9 cellular contexts compared by ENCODE assay signal in the genomic region with DNA sequence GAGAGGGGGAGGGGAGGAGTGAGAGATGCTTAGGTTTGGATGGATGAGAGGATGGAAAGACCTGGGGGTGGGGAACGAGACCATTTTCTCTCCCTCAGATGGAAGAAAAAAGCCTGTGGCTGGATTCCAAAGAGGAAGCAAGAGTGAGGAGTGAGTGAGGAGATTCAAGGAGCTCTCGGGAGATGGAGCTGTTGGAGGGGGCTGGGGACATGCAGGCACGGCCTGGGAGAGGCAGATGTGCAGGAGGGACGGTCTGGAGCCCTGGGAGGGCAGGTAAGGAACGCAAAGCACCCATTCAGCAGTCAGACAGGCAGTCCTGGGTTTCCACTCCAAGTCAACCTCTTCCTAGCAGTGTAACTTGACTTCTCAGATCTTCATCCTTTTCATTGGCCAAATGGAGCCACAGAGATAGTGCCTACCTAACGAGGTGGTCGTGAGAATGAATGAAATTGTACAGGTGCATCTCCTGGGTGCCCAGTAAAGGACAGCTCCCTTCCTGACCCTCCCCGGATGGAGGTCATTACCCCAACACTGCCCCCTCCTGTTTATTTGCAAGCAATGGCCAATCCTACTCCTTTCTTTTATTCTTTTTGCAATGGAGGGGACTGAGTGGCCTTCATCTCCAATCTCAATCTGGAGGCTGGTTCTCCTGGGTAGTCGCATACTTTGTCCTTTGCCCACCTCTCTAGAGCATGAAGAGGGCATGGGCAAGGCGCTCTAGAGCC. TPM values are rescaled to one million over a fixed set of nuclear protein-coding genes. Genes with fewer than 3 reads are reported as not detected.
DNase-seq lines count a peak whose midpoint lies in the region; ATAC-seq, FAIRE-seq and TF ChIP-seq lines count a peak whose summit lies in the region.
"Had no signal": no experiment of that assay in that cellular context is flagged by ENCODE, and none has a peak within 500 bp of the region (broad histone marks: within the 10 kb centered on the region; RNA-seq: fewer than 3 reads in every experiment).

No MANE protein-coding gene starts in this region.

- H3K36me3 ChIP-seq in astrocyte (ENCODE audit: insufficient read depth, low read length), result no peaks in the 10 kb centered on the region
- H3K36me3 ChIP-seq: colonic mucosa, tibial nerve had no signal

- H3K27me3 Mint-ChIP-seq in astrocyte (ENCODE audit: low read depth, unreplicated experiment) (peaks cover 21% of the 10 kb centered on the region), natural killer cell (ENCODE audit: low read depth in 2 of 2) (peaks cover 0 to 3% of the 10 kb centered on the region in 2 donors)

- H3K27ac Mint-ChIP-seq in astrocyte (ENCODE audit: unreplicated experiment), result peak overlapping the region; percentile 29
- H3K27ac Mint-ChIP-seq in natural killer cell, result no peak overlapping the region

- H3K4me1 ChIP-seq in astrocyte (ENCODE audit: insufficient read depth, low read length), result peaks cover 4% of the 10 kb centered on the region
- H3K4me1 ChIP-seq: colonic mucosa had no signal

- no peak overlapping the region for H2AFZ ChIP-seq in astrocyte (ENCODE audit: low read depth, low read length)

- H3K79me2 ChIP-seq in astrocyte (ENCODE audit: insufficient read depth, low read length), result no peaks in the 10 kb centered on the region

- ATAC-seq in HG02885 (IDR thresholded peaks at IDR 0.05; ENCODE audit: poor library complexity, unreplicated experiment), result peak; percentile 47
- ATAC-seq in natural killer cell, result peak in 2 of 3 donors; percentile 53 to 56
- ATAC-seq in GM18502 (IDR thresholded peaks at IDR 0.05; ENCODE audit: poor library complexity, unreplicated experiment), result no peak
- no peak for ATAC-seq in activated CD4-positive, CD25-positive, alpha-beta regulatory T cell treated with anti-CD3 and anti-CD28 coated beads, Interleukin-2, amount 50 U/mL, for 24 hours
- no peak for ATAC-seq in GM18867 (IDR thresholded peaks at IDR 0.05; ENCODE audit: unreplicated experiment)

- intact Hi-C loops in natural killer cell (cut with micrococcal nuclease), result no loop called here

- H3K4me3 ChIP-seq in astrocyte (ENCODE audit: insufficient read depth, low read depth, low read length), result no peak overlapping the region
- H3K4me3 ChIP-seq: colonic mucosa, tibial nerve had no signal

- no peaks in the 10 kb centered on the region for H4K20me1 ChIP-seq in astrocyte (ENCODE audit: insufficient read depth, low read length)

- H3K9me3 ChIP-seq in astrocyte (ENCODE audit: insufficient read depth, low read depth, low read length), result no peaks in the 10 kb centered on the region
- H3K9me3 ChIP-seq: colonic mucosa, tibial nerve had no signal

- FAIRE-seq in astrocyte (lab: Jason Lieb, UNC), result no peak

- H3K36me3 Mint-ChIP-seq in astrocyte (ENCODE audit: low read depth, unreplicated experiment) (no peaks in the 10 kb centered on the region), natural killer cell (no peaks in the 10 kb centered on the region)

- H3K27me3 ChIP-seq in astrocyte (ENCODE audit: insufficient read depth, low read length), result no peaks in the 10 kb centered on the region
- H3K27me3 ChIP-seq: colonic mucosa, tibial nerve had no signal

- no peak overlapping the region for H3K27ac ChIP-seq in astrocyte (ENCODE audit: low read depth, low read length)
- H3K27ac ChIP-seq: colonic mucosa had no signal

- H3K4me1 Mint-ChIP-seq in astrocyte (ENCODE audit: low read depth, unreplicated experiment) (peaks cover 11% of the 10 kb centered on the region), natural killer cell (no peaks in the 10 kb centered on the region)

- no peak overlapping the region for H3K4me2 ChIP-seq in astrocyte (ENCODE audit: low read length)

- no peak overlapping the region for H3K9ac ChIP-seq in astrocyte (ENCODE audit: low read length)

- H3K9me3 Mint-ChIP-seq in astrocyte (ENCODE audit: unreplicated experiment) (no peaks in the 10 kb centered on the region), natural killer cell (no peaks in the 10 kb centered on the region)

- DNase-seq in ELF-1 (ENCODE audit: low read depth, low spot score) (peak; percentile 49), astrocyte (ENCODE audit: low read depth) (no peak), natural killer cell (no peak)
- DNase-seq: colonic mucosa had no signal

- no peak overlapping the region for H3K4me3 Mint-ChIP-seq in astrocyte (ENCODE audit: unreplicated experiment)
- H3K4me3 Mint-ChIP-seq in natural killer cell, result no peak overlapping the region

- TF ChIP-seq CTCF in astrocyte (IDR thresholded peaks at IDR 0.05; ENCODE audit: insufficient read depth, low read depth, low read length) (peak; percentile 21), natural killer cell (IDR thresholded peaks at IDR 0.05) (peak; percentile 20)

RNA-seq across cellular contexts. Expression of a gene that starts 52.2 kb away (rescaled TPM):
- total RNA-seq in astrocyte (9.1 and 11.5 TPM in 2 replicates), natural killer cell (10 to 100 TPM; 19.2 to 39.2 (median 32.1) TPM)

Comparison
In these comparisons a context has a peak if more than half of its experiments do, and no peak if none do; other contexts are left out.
1. ATAC-seq: peak in HG02885 (single experiment) and natural killer cell (2 of 3); none in GM18502 (single experiment), activated CD4-positive, CD25-positive, alpha-beta regulatory T cell treated with anti-CD3 and anti-CD28 coated beads, Interleukin-2, amount 50 U/mL, for 24 hours (0 of 2) and GM18867 (single experiment).